Comparison of ENCODE assay signal across 16 cellular contexts in the genomic region with DNA sequence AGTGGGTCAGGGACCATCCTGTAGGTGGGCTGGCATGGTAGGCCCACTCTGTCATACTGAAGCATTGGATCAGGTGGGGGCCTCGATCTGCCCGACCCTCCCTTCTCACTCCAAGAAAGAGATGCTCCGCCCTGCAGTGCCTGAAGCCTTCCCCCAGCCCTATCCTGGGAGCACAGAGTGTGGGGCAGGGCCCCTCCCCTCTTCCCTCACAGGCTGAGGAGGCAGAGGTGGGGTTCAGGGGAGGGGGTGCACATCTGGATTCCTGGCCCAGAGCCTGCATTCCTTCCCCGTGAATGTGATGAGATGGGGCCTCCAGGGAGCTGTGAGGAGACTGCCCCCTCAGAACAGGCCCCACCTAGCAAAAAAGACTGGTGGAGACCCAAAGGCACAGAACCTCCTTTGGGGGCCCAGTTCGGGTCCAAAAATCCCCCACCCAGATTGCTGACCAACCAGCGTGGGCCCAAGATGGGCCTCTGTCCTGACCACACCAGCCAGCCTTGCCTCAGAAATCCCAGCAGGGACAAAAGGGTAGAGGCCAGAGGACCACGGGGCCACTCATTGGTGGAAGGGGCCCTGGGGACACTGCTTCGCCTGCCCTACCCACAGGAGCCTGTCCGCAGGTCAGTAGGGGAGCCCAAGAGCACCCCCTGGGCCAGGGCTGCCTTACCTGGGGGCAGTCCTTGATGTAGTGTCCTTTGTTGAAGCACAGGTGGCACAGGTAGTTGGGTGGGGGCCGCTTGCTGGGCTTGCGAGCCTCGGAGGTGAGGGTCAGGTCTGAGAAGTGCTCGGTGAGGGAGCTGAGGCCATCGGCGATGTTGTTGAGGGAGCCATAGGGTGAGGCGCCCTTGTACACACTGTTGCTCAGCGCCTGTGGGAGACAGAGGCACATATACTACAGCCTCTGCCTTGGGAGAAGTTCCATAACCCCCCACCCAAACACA. TPM values are rescaled to one million over a fixed set of nuclear protein-coding genes. Genes with fewer than 3 reads are reported as not detected.
DNase-seq lines count a peak whose midpoint lies in the region; ATAC-seq and TF ChIP-seq lines count a peak whose summit lies in the region.
"Had no signal": no experiment of that assay in that cellular context is flagged by ENCODE, and none has a peak within 500 bp of the region (broad histone marks: within the 10 kb centered on the region; RNA-seq: fewer than 3 reads in every experiment).

No MANE protein-coding gene starts in this region.

- no peak for TF ChIP-seq EP300 in transverse colon (IDR thresholded peaks at IDR 0.05; ENCODE audit: low read depth)

- H3K36me3 ChIP-seq in SK-N-MC (ENCODE audit: insufficient read depth, low read length) = no peaks in the 10 kb centered on the region; the same call in 1 of the 2 replicates
- H3K36me3 ChIP-seq in fibroblast of lung (ENCODE audit: control insufficient read depth, insufficient read depth, low read length) = peaks cover 29% of the 10 kb centered on the region
- no peaks in the 10 kb centered on the region for H3K36me3 ChIP-seq in transverse colon

- peak overlapping the region; percentile 54; the same call in 1 of the 2 replicates for H3K27ac ChIP-seq in SK-N-MC
- peak overlapping the region; percentile 39 for H3K27ac ChIP-seq in fibroblast of lung (ENCODE audit: insufficient read depth, low read length)
- H3K27ac ChIP-seq in transverse colon = peak overlapping the region; percentile 85 to 97 (median 89)

- no peak for TF ChIP-seq POLR2A in transverse colon (IDR thresholded peaks at IDR 0.05)

- no peak overlapping the region for H3K9ac ChIP-seq in SK-N-MC (ENCODE audit: insufficient read length)
- no peak overlapping the region for H3K9ac ChIP-seq in fibroblast of lung (ENCODE audit: insufficient read depth, low read length)

- H3K27me3 ChIP-seq in fibroblast of lung (ENCODE audit: control insufficient read depth, insufficient read depth, low read length) = no peaks in the 10 kb centered on the region
- no peaks in the 10 kb centered on the region for H3K27me3 ChIP-seq in transverse colon

- peak overlapping the region; percentile 51 for H3K4me2 ChIP-seq in fibroblast of lung (ENCODE audit: extremely low read depth, insufficient read depth, low read length)

- H3K4me1 Mint-ChIP-seq in osteocyte (ENCODE audit: unreplicated experiment) = peaks cover 60% of the 10 kb centered on the region
- H3K4me1 Mint-ChIP-seq: memory B cell had no signal

- H3K27ac Mint-ChIP-seq in osteocyte (ENCODE audit: unreplicated experiment) = peak overlapping the region; percentile 44
- H3K27ac Mint-ChIP-seq: activated CD4-positive, alpha-beta T cell treated with anti-CD3 and anti-CD28 coated beads, Interleukin-2, amount 10 ng/mL, durations not matched to agents 24 days and 14 days; activated T-helper 17 cell treated with anti-CD3 and anti-CD28 coated beads, Interleukin-2, amount 50 U/mL, for 72 hours; memory B cell; T-helper 1 cell treated with Interleukin-12 subunit alpha and Interleukin-12 subunit beta and Interleukin-4 antibody, amounts not matched to agents 30 μg/mL and 1 μg/mL, for 36 hours had no signal

- H3K4me3 Mint-ChIP-seq in osteocyte (ENCODE audit: unreplicated experiment) = no peak overlapping the region
- H3K4me3 Mint-ChIP-seq: activated CD4-positive, alpha-beta T cell treated with anti-CD3 and anti-CD28 coated beads, Interleukin-2, amount 10 ng/mL, durations not matched to agents 24 days and 14 days; activated T-helper 17 cell treated with anti-CD3 and anti-CD28 coated beads, Interleukin-2, amount 50 U/mL, for 72 hours; memory B cell; T-helper 1 cell treated with Interleukin-12 subunit alpha and Interleukin-12 subunit beta and Interleukin-4 antibody, amounts not matched to agents 30 μg/mL and 1 μg/mL, for 36 hours had no signal

- no peak overlapping the region for H2AFZ ChIP-seq in fibroblast of lung (ENCODE audit: low read length)

- no peaks in the 10 kb centered on the region for H3K9me3 ChIP-seq in SK-N-MC (ENCODE audit: low read depth, low read length)
- no peaks in the 10 kb centered on the region for H3K9me3 ChIP-seq in fibroblast of lung (ENCODE audit: control insufficient read depth, insufficient read depth, low read depth, low read length)
- no peaks in the 10 kb centered on the region for H3K9me3 ChIP-seq in transverse colon

- 53 to 79% methylated on average over 2 to 13 of the region's 17 CpGs for WGBS in transverse colon (ENCODE audit: low coverage in 1 of 2), 2 donors

- peaks cover 53% of the 10 kb centered on the region for H3K4me1 ChIP-seq in fibroblast of lung (ENCODE audit: control insufficient read depth, extremely low read depth, insufficient read depth, low read length)
- H3K4me1 ChIP-seq in transverse colon = peaks cover 29 to 61% (median 50%) of the 10 kb centered on the region in 4 donors

- ATAC-seq in stimulated activated naive CD8-positive, alpha-beta T cell treated with anti-CD3 and anti-CD28 coated beads, Interleukin-15, Interleukin-2, amounts not matched to agents 100 U/mL and 50 U/mL, for 24 hours = no peak
- ATAC-seq in HG03442 (IDR thresholded peaks at IDR 0.05; ENCODE audit: unreplicated experiment) = no peak
- ATAC-seq: activated T-helper 17 cell treated with anti-CD3 and anti-CD28 coated beads, Interleukin-2, amount 50 U/mL, for 72 hours; HCT116 had no signal

- H3K9me3 Mint-ChIP-seq in osteocyte (ENCODE audit: unreplicated experiment) = no peaks in the 10 kb centered on the region
- H3K9me3 Mint-ChIP-seq: activated CD4-positive, alpha-beta T cell treated with anti-CD3 and anti-CD28 coated beads, Interleukin-2, amount 10 ng/mL, durations not matched to agents 24 days and 14 days; activated T-helper 17 cell treated with anti-CD3 and anti-CD28 coated beads, Interleukin-2, amount 50 U/mL, for 72 hours; T-helper 1 cell treated with Interleukin-12 subunit alpha and Interleukin-12 subunit beta and Interleukin-4 antibody, amounts not matched to agents 30 μg/mL and 1 μg/mL, for 36 hours had no signal

- no peak for TF ChIP-seq CTCF in fibroblast of lung (conservative IDR thresholded peaks at IDR 0.05 in 1 of 2, IDR thresholded peaks at IDR 0.05 in 1 of 2; ENCODE audit: low read depth in 1 of 2, low read length in 2 of 2)
- no peak for TF ChIP-seq CTCF in osteocyte (IDR thresholded peaks at IDR 0.05)
- TF ChIP-seq CTCF in transverse colon (IDR thresholded peaks at IDR 0.05) = no peak

- H3K4me3 ChIP-seq in SK-N-MC (no peak overlapping the region), fibroblast of lung (replicated peaks in 1 of 4; ENCODE audit: control extremely low read depth in 1 of 4, insufficient read depth in 1 of 4, low read depth in 3 of 4, low read length in 4 of 4) (no peak overlapping the region), transverse colon (no peak overlapping the region)

- DNase-seq in SK-N-MC (ENCODE audit: low read depth, low spot score) = no peak
- DNase-seq in fibroblast of lung (ENCODE audit: low read depth in 2 of 2) = peak; percentile 35 to 68
- no peak for DNase-seq in osteocyte (ENCODE audit: extremely low spot score, unreplicated experiment)
- DNase-seq in transverse colon = no peak
- DNase-seq in stimulated activated naive CD8-positive, alpha-beta T cell treated with anti-CD3 and anti-CD28 coated beads, Interleukin-15, Interleukin-2, amounts not matched to agents 100 U/mL and 50 U/mL, for 24 hours = no peak
- no peak for DNase-seq in AG08395 (ENCODE audit: low spot score)
- DNase-seq: activated CD4-positive, alpha-beta T cell treated with anti-CD3 and anti-CD28 coated beads, Interleukin-2, amount 10 ng/mL, durations not matched to agents 24 days and 14 days; MV-4-11; stimulated activated CD4-positive, alpha-beta T cell treated with anti-CD3 and anti-CD28 coated beads, Interleukin-4, amount 100 ng/mL, for 24 hours; stimulated activated naive CD4-positive, alpha-beta T cell treated with Interleukin-2 at 50 U/mL for 16 hours had no signal

- no peaks in the 10 kb centered on the region for H4K20me1 ChIP-seq in fibroblast of lung (ENCODE audit: control insufficient read depth, extremely low read depth, insufficient read depth, low read length)

- intact Hi-C loops in transverse colon (cut with DNase I; ENCODE audit: low total_unique reads) = no loop called here

- in situ Hi-C loops in transverse colon (cut with MboI; ENCODE audit: low pct_ligation_motif_present in 1 of 4, low pct_unique_long_range_greater_than_20kb in 1 of 4, low sequenced_read_pairs in 3 of 4) = no loop called here

- H3K27me3 Mint-ChIP-seq in osteocyte (ENCODE audit: unreplicated experiment) = no peaks in the 10 kb centered on the region
- H3K27me3 Mint-ChIP-seq: activated T-helper 17 cell treated with anti-CD3 and anti-CD28 coated beads, Interleukin-2, amount 50 U/mL, for 72 hours had no signal

- H3K36me3 Mint-ChIP-seq in osteocyte (ENCODE audit: unreplicated experiment) = peaks cover 47% of the 10 kb centered on the region

- peaks cover 51% of the 10 kb centered on the region for H3K79me2 ChIP-seq in fibroblast of lung (ENCODE audit: control insufficient read depth, insufficient read depth, low read length)

RNA-seq across cellular contexts. Expression of a gene that starts 13.3 kb away (rescaled TPM):
- total RNA-seq in fibroblast of lung = 40.3 and 44.4 TPM in 2 replicates
- 30.2 and 33.2 TPM in 2 replicates for polyA plus RNA-seq in fibroblast of lung
- 45.0 and 51.9 TPM in 2 replicates for polyA plus RNA-seq in fibroblast of lung (2012)
- 92.5 and 96.5 TPM in 2 replicates for polyA minus RNA-seq in fibroblast of lung (ENCODE audit: low replicate concordance)
- total RNA-seq in osteocyte = 85.7 and 88.3 TPM in 2 replicates
- total RNA-seq in transverse colon = 10 to 100 TPM; 15.6 to 41.1 (median 22.5) TPM
- total RNA-seq: HT-29 had no signal

Comparison
In these comparisons a context has a peak if more than half of its experiments do, and no peak if none do; other contexts are left out.
1. DNase-seq: peak in fibroblast of lung (2 of 2); none in SK-N-MC (single experiment), osteocyte (single experiment), transverse colon (single experiment), stimulated activated naive CD8-positive, alpha-beta T cell treated with anti-CD3 and anti-CD28 coated beads, Interleukin-15, Interleukin-2, amounts not matched to agents 100 U/mL and 50 U/mL, for 24 hours (single experiment) and AG08395 (single experiment).
2. H3K27ac ChIP-seq: peak in every context shown above with its lines; median percentile 89 in transverse colon; 54 in SK-N-MC; 39 in fibroblast of lung.